Comparison of ENCODE assay signal across 12 cellular contexts in the genomic region with DNA sequence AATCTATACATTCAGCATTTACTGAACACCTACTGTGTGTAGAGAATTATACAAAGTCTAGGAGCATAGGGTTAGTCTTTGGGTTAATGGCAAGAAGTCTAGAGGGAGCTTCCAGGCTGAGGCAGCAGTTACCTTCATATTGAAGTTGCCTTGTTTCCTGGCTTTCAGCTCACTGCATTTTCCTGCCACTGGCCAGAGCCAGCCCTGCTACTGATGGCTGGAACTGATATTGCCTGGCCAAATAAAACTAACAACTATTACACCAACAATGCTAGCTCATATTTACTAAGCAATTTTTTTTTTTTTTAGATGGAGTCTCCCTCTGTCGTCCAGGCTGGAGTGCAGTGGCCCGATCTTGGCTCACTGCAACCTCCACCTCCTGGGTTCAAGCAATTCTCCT.
"Had no signal": no experiment of that assay in that cellular context is flagged by ENCODE, and none has a peak within 500 bp of the region (broad histone marks: within the 10 kb centered on the region; RNA-seq: fewer than 3 reads in every experiment).

No MANE protein-coding gene starts in this region.

- H3K27ac Mint-ChIP-seq: activated CD4-positive, alpha-beta T cell treated with anti-CD3 and anti-CD28 coated beads, Interleukin-2, amount 10 ng/mL, durations not matched to agents 7 days and 5 days; activated T-helper 1 cell treated with anti-CD3 and anti-CD28 coated beads, Interleukin-12 subunit alpha, Interleukin-12 subunit beta, Interleukin-2, Interleukin-4 antibody, amounts not matched to agents 30 ng/mL and 10 ng/mL and 1 ng/mL, durations not matched to agents 14 hours and 24 hours and 36 hours; natural killer cell treated with Interleukin-12 subunit alpha and Interleukin-12 subunit beta and Interleukin-15 and Interleukin-18, amount 100 ng/mL, for 72 hours; T-helper 1 cell treated with Interleukin-12 subunit alpha and Interleukin-12 subunit beta and Interleukin-4 antibody, amounts not matched to agents 30 μg/mL and 1 μg/mL, for 36 hours had no signal

- ATAC-seq: foreskin keratinocyte; natural killer cell treated with Interleukin-12 subunit alpha and Interleukin-12 subunit beta and Interleukin-15 and Interleukin-18, amount 100 ng/mL, for 72 hours; stimulated activated memory B cell treated with anti-CD40 and anti-IgM and Interleukin-4, amounts not matched to agents 10 μg/mL and 1 μg/mL and 100 μg/mL, for 72 hours had no signal

- H3K9me3 Mint-ChIP-seq: activated T-helper 1 cell treated with anti-CD3 and anti-CD28 coated beads, Interleukin-12 subunit alpha, Interleukin-12 subunit beta, Interleukin-2, Interleukin-4 antibody, amounts not matched to agents 30 ng/mL and 10 ng/mL and 1 ng/mL, durations not matched to agents 14 hours and 24 hours and 36 hours; natural killer cell treated with Interleukin-12 subunit alpha and Interleukin-12 subunit beta and Interleukin-15 and Interleukin-18, amount 100 ng/mL, for 72 hours; stimulated activated memory B cell treated with anti-CD40 and anti-IgM and Interleukin-4, amounts not matched to agents 10 μg/mL and 1 μg/mL and 100 μg/mL, for 72 hours; T-helper 1 cell treated with Interleukin-12 subunit alpha and Interleukin-12 subunit beta and Interleukin-4 antibody, amounts not matched to agents 30 μg/mL and 1 μg/mL, for 36 hours had no signal

- H3K4me3 ChIP-seq: esophagus muscularis mucosa had no signal

- H3K9me3 ChIP-seq: esophagus muscularis mucosa had no signal

- DNase-seq: activated CD4-positive, alpha-beta T cell treated with anti-CD3 and anti-CD28 coated beads, Interleukin-2, amount 10 ng/mL, durations not matched to agents 7 days and 5 days; foreskin keratinocyte; mesendoderm; stimulated activated CD4-positive, alpha-beta T cell treated with anti-CD3 and anti-CD28 coated beads, Interleukin-2, amount 100 ng/mL, for 48 hours had no signal

- H3K4me3 Mint-ChIP-seq: activated CD4-positive, alpha-beta T cell treated with anti-CD3 and anti-CD28 coated beads, Interleukin-2, amount 10 ng/mL, durations not matched to agents 7 days and 5 days; activated T-helper 1 cell treated with anti-CD3 and anti-CD28 coated beads, Interleukin-12 subunit alpha, Interleukin-12 subunit beta, Interleukin-2, Interleukin-4 antibody, amounts not matched to agents 30 ng/mL and 10 ng/mL and 1 ng/mL, durations not matched to agents 14 hours and 24 hours and 36 hours; natural killer cell treated with Interleukin-12 subunit alpha and Interleukin-12 subunit beta and Interleukin-15 and Interleukin-18, amount 100 ng/mL, for 72 hours; stimulated activated memory B cell treated with anti-CD40 and anti-IgM and Interleukin-4, amounts not matched to agents 10 μg/mL and 1 μg/mL and 100 μg/mL, for 72 hours; T-helper 1 cell treated with Interleukin-12 subunit alpha and Interleukin-12 subunit beta and Interleukin-4 antibody, amounts not matched to agents 30 μg/mL and 1 μg/mL, for 36 hours had no signal

- H3K27me3 Mint-ChIP-seq: activated CD4-positive, alpha-beta T cell treated with anti-CD3 and anti-CD28 coated beads, Interleukin-2, amount 10 ng/mL, durations not matched to agents 7 days and 5 days; natural killer cell treated with Interleukin-12 subunit alpha and Interleukin-12 subunit beta and Interleukin-15 and Interleukin-18, amount 100 ng/mL, for 72 hours; stimulated activated memory B cell treated with anti-CD40 and anti-IgM and Interleukin-4, amounts not matched to agents 10 μg/mL and 1 μg/mL and 100 μg/mL, for 72 hours had no signal

- FAIRE-seq: astrocyte, colon, TTC549 had no signal

- H3K36me3 ChIP-seq: esophagus muscularis mucosa had no signal

- H3K36me3 Mint-ChIP-seq: natural killer cell treated with Interleukin-12 subunit alpha and Interleukin-12 subunit beta and Interleukin-15 and Interleukin-18, amount 100 ng/mL, for 72 hours; stimulated activated memory B cell treated with anti-CD40 and anti-IgM and Interleukin-4, amounts not matched to agents 10 μg/mL and 1 μg/mL and 100 μg/mL, for 72 hours had no signal

- H3K27ac ChIP-seq: esophagus muscularis mucosa, foreskin keratinocyte had no signal

- H3K27me3 ChIP-seq: esophagus muscularis mucosa, foreskin keratinocyte had no signal
